Comparison of ENCODE assay signal across 11 cellular contexts in the genomic region with DNA sequence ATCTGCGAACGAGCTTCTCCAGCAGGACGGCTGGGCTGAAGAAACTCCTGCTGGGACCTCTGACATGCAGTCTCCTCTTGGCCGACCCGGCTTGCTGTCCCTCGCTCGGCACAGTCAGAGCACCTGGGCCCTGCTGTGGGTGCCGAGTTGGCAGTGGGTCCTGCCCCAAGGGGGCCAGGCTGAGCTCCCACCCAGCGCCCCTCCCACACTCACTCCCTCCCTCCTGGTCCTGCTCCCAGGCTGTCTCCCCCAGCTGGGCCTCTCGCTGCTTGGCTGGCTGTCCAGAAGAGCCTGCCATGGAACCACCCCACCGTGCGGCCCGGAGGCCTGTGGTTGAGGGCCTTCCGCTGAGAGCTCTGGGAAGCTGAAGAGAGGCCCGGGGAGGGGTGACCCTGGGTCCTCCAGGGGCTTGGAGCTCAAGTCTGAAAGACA. TPM values are rescaled to one million over a fixed set of nuclear protein-coding genes. Genes with fewer than 3 reads are reported as not detected.
A peak's percentile ranks its signal among the peaks of the same experiment; 100 is the strongest.
DNase-seq lines count a peak whose midpoint lies in the region; ATAC-seq and TF ChIP-seq lines count a peak whose summit lies in the region.
"Had no signal": no experiment of that assay in that cellular context is flagged by ENCODE, and none has a peak within 500 bp of the region (broad histone marks: within the 10 kb centered on the region; RNA-seq: fewer than 3 reads in every experiment).

No MANE protein-coding gene starts in this region.

- H3K36me3 Mint-ChIP-seq in naive B cell: no peaks in the 10 kb centered on the region

- H3K4me3 ChIP-seq in foreskin fibroblast (ENCODE audit: low read depth in 1 of 2, low read length in 2 of 2) (peak overlapping the region; percentile 23 to 69), thyroid gland (replicated peaks in 1 of 3) (peak overlapping the region in 1 of 3 donors; percentile 3)

- ATAC-seq in naive B cell (ENCODE audit: low read depth in 2 of 2) (no peak), HG02678 (IDR thresholded peaks at IDR 0.05; ENCODE audit: unreplicated experiment) (no peak)

- TF ChIP-seq POLR2A in thyroid gland (IDR thresholded peaks at IDR 0.05): peak in 1 of 2 donors; percentile 30

- 25 to 38% (median 37%) methylated on average over 15 of the region's 15 CpGs for WGBS in adipose tissue, 3 donors
- 14 to 33% methylated on average over 5 to 11 of the region's 15 CpGs for WGBS in thyroid gland, 2 donors

- H3K9me3 ChIP-seq in thyroid gland: no peaks in the 10 kb centered on the region

- no peaks in the 10 kb centered on the region for H3K9me3 Mint-ChIP-seq in naive B cell

- intact Hi-C loops in thyroid gland (cut with DNase I): no loop called here

- no peaks in the 10 kb centered on the region for H3K27me3 Mint-ChIP-seq in naive B cell

- peak overlapping the region; percentile 17 for H3K27ac ChIP-seq in adipose tissue (ENCODE audit: low read depth, low read length)
- peak overlapping the region; percentile 76 to 100 (median 98) for H3K27ac ChIP-seq in thyroid gland

- H3K36me3 ChIP-seq in thyroid gland: no peaks in the 10 kb centered on the region

- peak; percentile 65 to 87 for DNase-seq in foreskin fibroblast
- no peak for DNase-seq in naive B cell
- peak; percentile 80 to 82 for DNase-seq in thyroid gland
- no peak for DNase-seq in ecto neural progenitor cell (ENCODE audit: low spot score)
- no peak for DNase-seq in NCI-H1105 treated with DMSO at 0.1 percent for 48 hours (lab: John Stamatoyannopoulos, UW)
- no peak for DNase-seq in SIG-M5 (lab: John Stamatoyannopoulos, UW)
- DNase-seq: activated naive CD4-positive, alpha-beta T cell treated with anti-CD3 and anti-CD28 coated beads, Interleukin-2, amount 50 U/mL, for 16 hours; NCI-H2081 treated with DMSO at 0.1 percent for 48 hours; T-helper 2 cell had no signal

- H3K4me3 Mint-ChIP-seq in naive B cell: peak overlapping the region in 6 of 8 donors; percentile 9 to 83 (median 62)

- no peaks in the 10 kb centered on the region for H3K27me3 ChIP-seq in thyroid gland

- peak overlapping the region in 4 of 6 donors; percentile 47 to 99 (median 94) for H3K27ac Mint-ChIP-seq in naive B cell

- H3K4me1 ChIP-seq in thyroid gland: peaks cover 78 to 95% of the 10 kb centered on the region in 2 donors

- TF ChIP-seq CTCF in foreskin fibroblast (IDR thresholded peaks at IDR 0.05; ENCODE audit: low read depth, low read length) (no peak), thyroid gland (IDR thresholded peaks at IDR 0.05) (no peak)

- H3K4me1 Mint-ChIP-seq in naive B cell: peaks cover 66 to 89% (median 75%) of the 10 kb centered on the region in 3 donors

RNA-seq across cellular contexts. Expression of a gene that starts 6.0 kb away (rescaled TPM):
- polyA plus RNA-seq in adipose tissue (100 to 1,000 TPM in 1 of 3 donors, 10 to 100 TPM in 2; 49.0 to 172 (median 64.1) TPM), naive B cell (ENCODE audit: low read depth in 6 of 6) (10 to 100 TPM; 24.2 to 34.3 (median 30.8) TPM)
- 100 to 1,000 TPM; 166 to 285 (median 190) TPM for total RNA-seq in thyroid gland

RNA-seq across cellular contexts. Expression of a gene that starts 52.6 kb away (rescaled TPM):
- polyA plus RNA-seq in adipose tissue: 1 to 10 TPM in 1 of 3 donors, under 1 TPM in 1, not detected in 1; 0.21 to 1.7 TPM
- not detected for polyA plus RNA-seq in naive B cell (ENCODE audit: low read depth in 6 of 6)
- total RNA-seq in thyroid gland: 1 to 10 TPM in 1 of 4 donors, under 1 TPM in 2, not detected in 1; 0.13 to 3.2 (median 0.68) TPM

Comparison
In these comparisons a context has a peak if more than half of its experiments do, and no peak if none do; other contexts are left out.
1. DNase-seq: peak in foreskin fibroblast (2 of 2) and thyroid gland (2 of 2); none in naive B cell (single experiment), ecto neural progenitor cell (single experiment), NCI-H1105 treated with DMSO at 0.1 percent for 48 hours (single experiment) and SIG-M5 (single experiment).